In the genomic region with DNA sequence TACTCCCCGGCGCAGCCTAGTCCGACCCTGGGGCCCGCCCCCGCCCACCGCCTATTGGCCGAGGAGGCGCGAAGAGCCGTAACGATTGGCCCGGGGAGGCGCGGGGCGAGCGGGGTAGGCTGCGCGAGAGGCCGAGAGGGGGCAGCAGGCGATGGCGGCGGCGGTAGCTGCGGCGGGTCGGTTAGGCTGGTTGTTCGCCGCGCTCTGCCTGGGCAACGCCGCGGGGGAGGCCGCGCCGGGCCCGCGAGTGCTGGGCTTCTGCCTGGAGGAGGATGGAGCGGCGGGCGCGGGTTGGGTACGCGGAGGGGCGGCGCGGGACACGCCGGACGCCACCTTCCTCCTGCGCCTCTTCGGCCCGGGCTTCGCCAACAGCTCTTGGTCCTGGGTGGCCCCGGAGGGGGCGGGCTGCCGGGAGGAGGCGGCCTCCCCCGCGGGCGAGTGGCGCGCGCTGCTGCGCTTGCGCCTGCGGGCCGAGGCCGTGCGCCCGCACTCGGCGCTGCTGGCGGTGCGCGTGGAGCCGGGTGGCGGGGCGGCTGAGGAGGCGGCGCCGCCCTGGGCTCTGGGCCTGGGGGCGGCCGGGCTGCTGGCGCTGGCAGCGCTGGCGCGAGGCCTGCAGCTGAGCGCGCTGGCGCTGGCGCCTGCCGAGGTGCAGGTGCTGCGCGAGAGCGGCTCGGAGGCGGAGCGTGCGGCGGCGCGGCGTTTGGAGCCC, we compare ENCODE assay signal across 7 cellular contexts. TPM values are rescaled to one million over a fixed set of nuclear protein-coding genes. Genes with fewer than 3 reads are reported as not detected.
A peak's percentile ranks its signal among the peaks of the same experiment; 100 is the strongest.
DNase-seq lines count a peak whose midpoint lies in the region; ATAC-seq, FAIRE-seq and TF ChIP-seq lines count a peak whose summit lies in the region.

A gene (plus strand): TSS at position 142 of the 709 bp plus-strand sequence. CDS start 10 bp downstream, at position 152.

- H3K9me3 ChIP-seq in astrocyte (ENCODE audit: insufficient read depth, low read depth, low read length) = no peaks in the 10 kb centered on the region

- H3K36me3 Mint-ChIP-seq in T-helper 2 cell treated with Interferon-gamma antibody and Interleukin-4, amounts not matched to agents 5 μg/mL and 100 μg/mL, for 36 hours (ENCODE audit: low read depth) = peaks cover 30% of the 10 kb centered on the region
- peaks cover 2% of the 10 kb centered on the region for H3K36me3 Mint-ChIP-seq in astrocyte (ENCODE audit: low read depth, unreplicated experiment)

- H3K79me2 ChIP-seq in astrocyte (ENCODE audit: insufficient read depth, low read length) = peaks cover 7% of the 10 kb centered on the region

- H3K9me3 Mint-ChIP-seq in T-helper 2 cell treated with Interferon-gamma antibody and Interleukin-4, amounts not matched to agents 5 μg/mL and 100 μg/mL, for 36 hours = no peaks in the 10 kb centered on the region
- no peaks in the 10 kb centered on the region for H3K9me3 Mint-ChIP-seq in astrocyte (ENCODE audit: unreplicated experiment)

- no peaks in the 10 kb centered on the region for H3K27me3 ChIP-seq in astrocyte (ENCODE audit: insufficient read depth, low read length)

- peak within 1 kb of the TSS; percentile 73 for H3K9ac ChIP-seq in astrocyte (ENCODE audit: low read length)

- H3K4me3 Mint-ChIP-seq in T-helper 2 cell treated with Interferon-gamma antibody and Interleukin-4, amounts not matched to agents 5 μg/mL and 100 μg/mL, for 36 hours = peak within 1 kb of the TSS; percentile 92
- H3K4me3 Mint-ChIP-seq in astrocyte (ENCODE audit: unreplicated experiment) = peak within 1 kb of the TSS; percentile 81

- H4K20me1 ChIP-seq in astrocyte (ENCODE audit: insufficient read depth, low read length) = peaks cover 42% of the 10 kb centered on the region

- H3K27me3 Mint-ChIP-seq in T-helper 2 cell treated with Interferon-gamma antibody and Interleukin-4, amounts not matched to agents 5 μg/mL and 100 μg/mL, for 36 hours (ENCODE audit: low read depth) = no peaks in the 10 kb centered on the region
- H3K27me3 Mint-ChIP-seq in astrocyte (ENCODE audit: low read depth, unreplicated experiment) = peaks cover 5% of the 10 kb centered on the region

- peaks cover 12% of the 10 kb centered on the region for H3K4me1 ChIP-seq in astrocyte (ENCODE audit: insufficient read depth, low read length)

- DNase-seq in NCI-H2029 (lab: John Stamatoyannopoulos, UW) = peak; percentile 75
- DNase-seq in T-helper 2 cell treated with Interferon-gamma antibody and Interleukin-4, amounts not matched to agents 5 μg/mL and 100 μg/mL, for 36 hours (ENCODE audit: low spot score) = peak; percentile 98
- DNase-seq in astrocyte (ENCODE audit: low read depth) = peak; percentile 85
- peak; percentile 100 for DNase-seq in hepatic stellate cell (ENCODE audit: low spot score)
- DNase-seq in retina = peak; percentile 97

- H3K4me3 ChIP-seq in astrocyte (ENCODE audit: insufficient read depth, low read depth, low read length) = peak within 1 kb of the TSS; percentile 69

- H3K27ac ChIP-seq in astrocyte (ENCODE audit: low read depth, low read length) = peak within 1 kb of the TSS; percentile 38

- H3K4me2 ChIP-seq in astrocyte (ENCODE audit: low read length) = peak within 1 kb of the TSS; percentile 98

- ATAC-seq in GM18511 (IDR thresholded peaks at IDR 0.05; ENCODE audit: unreplicated experiment) (peak; percentile 93), HG03025 (IDR thresholded peaks at IDR 0.05; ENCODE audit: low FRiP score, unreplicated experiment) (peak; percentile 86)

- H2AFZ ChIP-seq in astrocyte (ENCODE audit: low read depth, low read length) = peak within 1 kb of the TSS; percentile 82

- H3K27ac Mint-ChIP-seq in T-helper 2 cell treated with Interferon-gamma antibody and Interleukin-4, amounts not matched to agents 5 μg/mL and 100 μg/mL, for 36 hours = peak within 1 kb of the TSS; percentile 51
- no peak within 1 kb of the TSS for H3K27ac Mint-ChIP-seq in astrocyte (ENCODE audit: unreplicated experiment)

- no peak for TF ChIP-seq CTCF in astrocyte (IDR thresholded peaks at IDR 0.05; ENCODE audit: insufficient read depth, low read depth, low read length)

- no peak for FAIRE-seq in astrocyte (lab: Jason Lieb, UNC)

- H3K4me1 Mint-ChIP-seq in T-helper 2 cell treated with Interferon-gamma antibody and Interleukin-4, amounts not matched to agents 5 μg/mL and 100 μg/mL, for 36 hours (ENCODE audit: low read depth) = peaks cover 54% of the 10 kb centered on the region
- peaks cover 2% of the 10 kb centered on the region for H3K4me1 Mint-ChIP-seq in astrocyte (ENCODE audit: low read depth, unreplicated experiment)

- H3K36me3 ChIP-seq in astrocyte (ENCODE audit: insufficient read depth, low read length) = no peaks in the 10 kb centered on the region

RNA-seq across cellular contexts. Expression of the gene that starts here (rescaled TPM):
- total RNA-seq in astrocyte = 5.6 and 6.5 TPM in 2 replicates

Comparison
In these comparisons a context has a peak if more than half of its experiments do, and no peak if none do; other contexts are left out.
1. Peak in every context shown above with its lines: DNase-seq, ATAC-seq, H3K4me3 ChIP-seq and H3K27ac ChIP-seq.